ENCODE assay signal across 18 cellular contexts in the genomic region with DNA sequence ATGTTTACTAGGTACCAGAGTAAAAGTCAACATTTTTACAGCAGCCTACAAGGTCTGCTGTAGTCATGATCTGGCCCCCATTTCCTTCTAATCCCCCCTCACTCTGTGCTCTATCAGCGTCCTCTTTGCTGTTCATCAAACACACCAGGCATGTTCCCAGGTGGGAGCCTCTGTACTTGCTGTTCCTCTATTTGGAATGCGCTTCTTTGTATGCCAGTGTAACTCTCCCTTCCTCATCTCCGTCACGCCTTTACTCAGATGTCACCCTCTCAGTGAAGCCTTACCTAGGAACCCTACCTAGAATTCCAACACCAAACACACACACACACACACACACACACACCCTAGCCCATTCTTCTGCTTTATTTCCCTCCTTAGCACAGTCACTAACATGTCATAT.
"Had no signal": no experiment of that assay in that cellular context is flagged by ENCODE, and none has a peak within 500 bp of the region (broad histone marks: within the 10 kb centered on the region; RNA-seq: fewer than 3 reads in every experiment).

No MANE protein-coding gene starts in this region.

- H3K9me3 ChIP-seq: breast epithelium, upper lobe of left lung had no signal

- DNase-seq: activated CD4-positive, alpha-beta T cell treated with anti-CD3 and anti-CD28 coated beads for 4 hours; activated effector memory CD4-positive, alpha-beta T cell treated with anti-CD3 and anti-CD28 coated beads, Interleukin-2, amount 50 U/mL, for 16 hours; activated naive CD8-positive, alpha-beta T cell treated with anti-CD3 and anti-CD28 coated beads for 36 hours; activated T-cell treated with anti-CD3 and anti-CD28 coated beads for 4 hours; dorsolateral prefrontal cortex; hippocampal formation; naive B cell; nucleus accumbens; right cardiac atrium; stimulated activated CD4-positive, alpha-beta T cell treated with anti-CD3 and anti-CD28 coated beads, Interleukin-1b, Interleukin-23, amount 100 ng/mL, for 48 hours; stimulated activated naive CD4-positive, alpha-beta T cell; substantia nigra; T1000; upper lobe of left lung had no signal

- H3K9me3 Mint-ChIP-seq: activated naive CD8-positive, alpha-beta T cell treated with anti-CD3 and anti-CD28 coated beads for 36 hours; mesothelial cell of epicardium; naive B cell had no signal

- H3K36me3 ChIP-seq: breast epithelium had no signal

- H3K4me1 ChIP-seq: breast epithelium had no signal

- H3K27ac ChIP-seq: breast epithelium, dorsolateral prefrontal cortex, VCaP had no signal

- H3K27me3 Mint-ChIP-seq: activated naive CD8-positive, alpha-beta T cell treated with anti-CD3 and anti-CD28 coated beads for 36 hours; naive B cell; progenitor cell of endocrine pancreas had no signal

- H3K4me3 Mint-ChIP-seq: activated naive CD8-positive, alpha-beta T cell treated with anti-CD3 and anti-CD28 coated beads for 36 hours; mesothelial cell of epicardium had no signal

- ATAC-seq: right cardiac atrium had no signal

- H3K27me3 ChIP-seq: breast epithelium, dorsolateral prefrontal cortex, upper lobe of left lung had no signal

- H3K4me3 ChIP-seq: breast epithelium, dorsolateral prefrontal cortex, upper lobe of left lung had no signal

- H3K27ac Mint-ChIP-seq: activated naive CD8-positive, alpha-beta T cell treated with anti-CD3 and anti-CD28 coated beads for 36 hours; mesothelial cell of epicardium; progenitor cell of endocrine pancreas had no signal
